ENCODE assay signal across 8 cellular contexts in genomic region chr17:59427425-59427921, GRCh38.
A peak's percentile ranks its signal among the peaks of the same experiment; 100 is the strongest.
DNase-seq lines count a peak whose midpoint lies in the region; ATAC-seq and TF ChIP-seq lines count a peak whose summit lies in the region.

No MANE protein-coding gene starts in this region.

- DNase-seq in IMR-90 = peak; percentile 45
- no peak for DNase-seq in activated naive CD8-positive, alpha-beta T cell treated with anti-CD3 and anti-CD28 coated beads, Interleukin-2, amount 10 ng/mL, durations not matched to agents 7 days and 5 days
- peak in 26 of 51 donors; percentile 4 to 84 (median 38) for DNase-seq in hypothalamus (lab: John Stamatoyannopoulos, UW)
- DNase-seq in stimulated activated CD4-positive, alpha-beta T cell treated with anti-CD3 and anti-CD28 coated beads, Interleukin-2, amount 100 ng/mL, for 24 hours = peak; percentile 42 to 61
- DNase-seq in D341Med (ENCODE audit: low spot score) = no peak
- DNase-seq in NK-92 (lab: John Stamatoyannopoulos, UW; ENCODE audit: unreplicated experiment) = no peak
- no peak for DNase-seq in immature natural killer cell

- 56% methylated on average over 1 of the region's 5 CpGs; no CpG with 5 or more reads in 1 of the 2 experiments for WGBS in IMR-90 (ENCODE audit: extremely low coverage in 2 of 2, insufficient read length in 1 of 2), 2 experiments

- intact Hi-C loops in IMR-90 (cut with micrococcal nuclease) = no loop called here

- peak overlapping the region; percentile 44 for H2AK9ac ChIP-seq in IMR-90 (replicated peaks; ENCODE audit: low read depth, low read length, poor library complexity)

- dilution Hi-C loops in IMR-90 (cut with HindIII; ENCODE audit: low sequenced_read_pairs, unreplicated experiment) = no loop called here

- CTCF ChIA-PET in IMR-90 (lab: Yijun Ruan, JAX) = interaction anchor here (0.6 to 1.1 kb wide), 3 partner anchors 39 to 196 kb away, joined by 3 to 6 read pairs (median 5); no protein-coding TSS in a partner anchor

- no peaks in the 10 kb centered on the region for H4K20me1 ChIP-seq in IMR-90 (ENCODE audit: insufficient read depth, low read length)

- peak overlapping the region; percentile 77; the same call in 1 of the 2 replicates for H3K23ac ChIP-seq in IMR-90 (ENCODE audit: low read depth, low read length)

- H2AFZ ChIP-seq in IMR-90 (replicated peaks; ENCODE audit: low read length, poor library complexity) = peak overlapping the region; percentile 87

- no peaks in the 10 kb centered on the region for H3K79me1 ChIP-seq in IMR-90 (ENCODE audit: low read depth in 1 of 2, low read length in 2 of 2)

- peak; percentile 64 for ATAC-seq in IMR-90 (ENCODE audit: low read depth)
- ATAC-seq in activated naive CD8-positive, alpha-beta T cell treated with anti-CD3 and anti-CD28 coated beads, Interleukin-2, amount 10 ng/mL, durations not matched to agents 7 days and 5 days (ENCODE audit: low read depth) = peak; percentile 72
- ATAC-seq in HG03442 (IDR thresholded peaks at IDR 0.05; ENCODE audit: unreplicated experiment) = no peak

- no peaks in the 10 kb centered on the region; the same call in 1 of the 2 replicates for H3K27me3 ChIP-seq in IMR-90 (ENCODE audit: control insufficient read depth, insufficient read depth, low read length)

- peak overlapping the region; percentile 86 for H3K4ac ChIP-seq in IMR-90 (ENCODE audit: low read depth, low read length)

- H3K56ac ChIP-seq in IMR-90 (ENCODE audit: extremely low read depth, insufficient read depth, low read length) = peak overlapping the region; percentile 18; the same call in 1 of the 2 replicates

- H2BK15ac ChIP-seq in IMR-90 (ENCODE audit: low read depth, low read length) = peak overlapping the region; percentile 41; the same call in 1 of the 3 replicates

- H3K18ac ChIP-seq in IMR-90 (ENCODE audit: low read depth, low read length) = peak overlapping the region; percentile 30; the same call in 1 of the 2 replicates

- TF ChIP-seq POLR2A in IMR-90 (IDR thresholded peaks at IDR 0.05; ENCODE audit: low read depth, low read length) = no peak

- no peak overlapping the region for H3K4me3 Mint-ChIP-seq in activated naive CD8-positive, alpha-beta T cell treated with anti-CD3 and anti-CD28 coated beads, Interleukin-2, amount 10 ng/mL, durations not matched to agents 7 days and 5 days
- no peak overlapping the region for H3K4me3 Mint-ChIP-seq in immature natural killer cell

- peak overlapping the region; percentile 75 for H4K91ac ChIP-seq in IMR-90 (ENCODE audit: insufficient read depth, low read depth, low read length)

- TF ChIP-seq CTCF in IMR-90 (conservative IDR thresholded peaks at IDR 0.05; ENCODE audit: low read depth, low read length) = no peak

- H3K27ac Mint-ChIP-seq in activated naive CD8-positive, alpha-beta T cell treated with anti-CD3 and anti-CD28 coated beads, Interleukin-2, amount 10 ng/mL, durations not matched to agents 7 days and 5 days = peak overlapping the region; percentile 21
- H3K27ac Mint-ChIP-seq in immature natural killer cell = no peak overlapping the region

- no peak for TF ChIP-seq RAD21 in IMR-90 (IDR thresholded peaks at IDR 0.05; ENCODE audit: low read length)

- H3K9me3 Mint-ChIP-seq in activated naive CD8-positive, alpha-beta T cell treated with anti-CD3 and anti-CD28 coated beads, Interleukin-2, amount 10 ng/mL, durations not matched to agents 7 days and 5 days = peaks cover 2% of the 10 kb centered on the region
- no peaks in the 10 kb centered on the region for H3K9me3 Mint-ChIP-seq in immature natural killer cell

- POLR2A ChIA-PET in IMR-90 (lab: Charles Lee; ENCODE audit: unreplicated experiment) = interaction anchor here (0.6 kb wide), 1 partner anchor 11 kb away, joined by 6 read pairs; no protein-coding TSS in a partner anchor
- POLR2A ChIA-PET in activated naive CD8-positive, alpha-beta T cell treated with anti-CD3 and anti-CD28 coated beads, Interleukin-2, amount 10 ng/mL, durations not matched to agents 7 days and 5 days (lab: Charles Lee) = interaction anchor here (1.2 to 1.3 kb wide), 2 partner anchors 11 to 13 kb away, joined by 3 to 4 read pairs; no protein-coding TSS in a partner anchor

- H2AK5ac ChIP-seq in IMR-90 (ENCODE audit: low read depth, low read length) = 0 out of 2 replicates have a peak overlapping the region, but pooled peaks have one; percentile 13

- H3K27ac ChIP-seq in IMR-90 (ENCODE audit: insufficient read depth, low read length) = peak overlapping the region; percentile 1

- H2BK5ac ChIP-seq in IMR-90 (ENCODE audit: low read depth, low read length, poor library complexity, severe bottlenecking) = peak overlapping the region; percentile 46

- in situ Hi-C loops in IMR-90 (cut with MboI; ENCODE audit: low sequenced_read_pairs) = no loop called here

- H3K4me2 ChIP-seq in IMR-90 (ENCODE audit: low read depth, low read length) = peak overlapping the region; percentile 50; the same call in 1 of the 2 replicates

- H3K4me3 ChIP-seq in IMR-90 (ENCODE audit: insufficient read depth, low read depth, low read length) = no peak overlapping the region

- H2BK20ac ChIP-seq in IMR-90 (ENCODE audit: low read depth, low read length) = peak overlapping the region; percentile 91

- H3K27me3 Mint-ChIP-seq in activated naive CD8-positive, alpha-beta T cell treated with anti-CD3 and anti-CD28 coated beads, Interleukin-2, amount 10 ng/mL, durations not matched to agents 7 days and 5 days = no peaks in the 10 kb centered on the region
- peaks cover 0 to 8% (median 0%) of the 10 kb centered on the region in 3 donors for H3K27me3 Mint-ChIP-seq in immature natural killer cell (ENCODE audit: low read depth in 3 of 3)

- peak overlapping the region; percentile 40; the same call in 1 of the 2 replicates for H4K5ac ChIP-seq in IMR-90 (ENCODE audit: low read depth, low read length)

- H3K4me1 Mint-ChIP-seq in activated naive CD8-positive, alpha-beta T cell treated with anti-CD3 and anti-CD28 coated beads, Interleukin-2, amount 10 ng/mL, durations not matched to agents 7 days and 5 days = peaks cover 18% of the 10 kb centered on the region
- no peaks in the 10 kb centered on the region for H3K4me1 Mint-ChIP-seq in immature natural killer cell

- peak overlapping the region; percentile 10 to 80 for H4K8ac ChIP-seq in IMR-90 (ENCODE audit: low read depth in 2 of 2, low read length in 2 of 2)

- H3K9me1 ChIP-seq in IMR-90 (ENCODE audit: insufficient read depth, low read length) = peaks cover 4% of the 10 kb centered on the region; the same call in 1 of the 2 replicates

- H3K9ac ChIP-seq in IMR-90 (ENCODE audit: low read depth, low read length) = no peak overlapping the region

- peak overlapping the region; percentile 89 for H2BK120ac ChIP-seq in IMR-90 (ENCODE audit: low read depth, low read length)

- H3K14ac ChIP-seq in IMR-90 (replicated peaks; ENCODE audit: low read depth, low read length) = peak overlapping the region; percentile 77

- H3K36me3 ChIP-seq in IMR-90 (ENCODE audit: control insufficient read depth, insufficient read depth, low read length) = no peaks in the 10 kb centered on the region

- H3K4me1 ChIP-seq in IMR-90 (ENCODE audit: control insufficient read depth, insufficient read depth, low read length) = peaks cover 11% of the 10 kb centered on the region

- H3K36me3 Mint-ChIP-seq in activated naive CD8-positive, alpha-beta T cell treated with anti-CD3 and anti-CD28 coated beads, Interleukin-2, amount 10 ng/mL, durations not matched to agents 7 days and 5 days = peaks cover 3% of the 10 kb centered on the region
- H3K36me3 Mint-ChIP-seq in immature natural killer cell = no peaks in the 10 kb centered on the region

- H3K9me3 ChIP-seq in IMR-90 (ENCODE audit: control insufficient read depth, insufficient read depth, low read length) = peaks cover 2% of the 10 kb centered on the region; the same call in 1 of the 2 replicates

- BruUV-seq in IMR-90 (replicated peaks; lab: Mats Ljungman, UMichigan) = no TSS peak

TF ChIP-seq in IMR-90, 13 proteins besides CTCF, POLR2A, EP300 and RAD21:
- TF ChIP-seq CEBPB (IDR thresholded peaks at IDR 0.05; ENCODE audit: low read depth, low read length) = peak; percentile 49; the same call in 1 of the 2 replicates
- TF ChIP-seq ELK1 (IDR thresholded peaks at IDR 0.05; ENCODE audit: borderline replicate concordance, low read depth, low read length) = no peak

Comparison
In these comparisons a context has a peak if more than half of its experiments do, and no peak if none do; other contexts are left out.
1. DNase-seq: peak in IMR-90 (single experiment), hypothalamus (26 of 51) and stimulated activated CD4-positive, alpha-beta T cell treated with anti-CD3 and anti-CD28 coated beads, Interleukin-2, amount 100 ng/mL, for 24 hours (2 of 2); none in activated naive CD8-positive, alpha-beta T cell treated with anti-CD3 and anti-CD28 coated beads, Interleukin-2, amount 10 ng/mL, durations not matched to agents 7 days and 5 days (single experiment), D341Med (single experiment), NK-92 (single experiment) and immature natural killer cell (0 of 3).